Comparison of ENCODE assay signal across 22 cellular contexts in genomic region chr1:50095716-50096115, GRCh38. TPM values are rescaled to one million over a fixed set of nuclear protein-coding genes. Genes with fewer than 3 reads are reported as not detected.
"Had no signal": no experiment of that assay in that cellular context is flagged by ENCODE, and none has a peak within 500 bp of the region (broad histone marks: within the 10 kb centered on the region; RNA-seq: fewer than 3 reads in every experiment).

No MANE protein-coding gene starts in this region.

- H3K36me3 Mint-ChIP-seq: activated naive CD4-positive, alpha-beta T cell treated with anti-CD3 and anti-CD28 coated beads, Interleukin-2, amount 50 U/mL, for 24 hours; T-cell had no signal

- H3K4me1 Mint-ChIP-seq: activated CD4-positive, alpha-beta T cell treated with anti-CD3 and anti-CD28 coated beads for 36 hours; activated naive CD4-positive, alpha-beta T cell treated with anti-CD3 and anti-CD28 coated beads, Interleukin-2, amount 50 U/mL, for 24 hours; T-cell had no signal

- H3K27ac Mint-ChIP-seq: activated CD4-positive, alpha-beta T cell treated with anti-CD3 and anti-CD28 coated beads for 36 hours; activated CD8-positive, alpha-beta T cell treated with anti-CD3 and anti-CD28 coated beads for 36 hours; activated naive CD4-positive, alpha-beta T cell treated with anti-CD3 and anti-CD28 coated beads, Interleukin-2, amount 50 U/mL, for 24 hours; activated T-cell treated with anti-CD3 and anti-CD28 coated beads, Interleukin-2, amount 50 U/mL, for 72 hours; T-cell had no signal

- DNase-seq: activated CD4-positive, alpha-beta T cell treated with anti-CD3 and anti-CD28 coated beads for 36 hours; activated CD8-positive, alpha-beta memory T cell treated with anti-CD3 and anti-CD28 coated beads, Interleukin-2, amount 50 U/mL, for 4 hours; activated CD8-positive, alpha-beta T cell treated with anti-CD3 and anti-CD28 coated beads for 36 hours; activated T-cell treated with anti-CD3 and anti-CD28 coated beads, Interleukin-2, amount 50 U/mL, for 72 hours; aorta; caudate nucleus; cortex of kidney; KG1; NCI-H1105; NCI-H1436; NCI-H1694 treated with DMSO at 0.1 percent for 48 hours; NCI-H2227 treated with DMSO at 0.1 percent for 48 hours; NCI-H526; PC-9; T-cell; T-helper 2 cell; WERI-Rb-1 had no signal

- H3K4me3 Mint-ChIP-seq: activated CD4-positive, alpha-beta T cell treated with anti-CD3 and anti-CD28 coated beads for 36 hours; activated CD8-positive, alpha-beta T cell treated with anti-CD3 and anti-CD28 coated beads for 36 hours; activated naive CD4-positive, alpha-beta T cell treated with anti-CD3 and anti-CD28 coated beads, Interleukin-2, amount 50 U/mL, for 24 hours; activated T-cell treated with anti-CD3 and anti-CD28 coated beads, Interleukin-2, amount 50 U/mL, for 72 hours; T-cell had no signal

- H3K9me3 Mint-ChIP-seq: activated CD8-positive, alpha-beta T cell treated with anti-CD3 and anti-CD28 coated beads for 36 hours; activated naive CD4-positive, alpha-beta T cell treated with anti-CD3 and anti-CD28 coated beads, Interleukin-2, amount 50 U/mL, for 24 hours; T-cell had no signal

- ATAC-seq: activated CD4-positive, alpha-beta T cell treated with anti-CD3 and anti-CD28 coated beads for 36 hours; activated CD8-positive, alpha-beta T cell treated with anti-CD3 and anti-CD28 coated beads for 36 hours; activated T-cell treated with anti-CD3 and anti-CD28 coated beads, Interleukin-2, amount 50 U/mL, for 72 hours; T-cell had no signal

RNA-seq across cellular contexts. Expression of gene ELAVL4, which starts 13.0 kb away (rescaled TPM):
- total RNA-seq: activated CD4-positive, alpha-beta T cell treated with anti-CD3 and anti-CD28 coated beads for 36 hours; activated CD8-positive, alpha-beta T cell treated with anti-CD3 and anti-CD28 coated beads for 36 hours; activated T-cell treated with anti-CD3 and anti-CD28 coated beads, Interleukin-2, amount 50 U/mL, for 72 hours; breast epithelium; chondrocyte; LHCN-M2; M059J; PC-9; T-cell had no signal
